Comparison of ENCODE assay signal across 17 cellular contexts in the genomic region with DNA sequence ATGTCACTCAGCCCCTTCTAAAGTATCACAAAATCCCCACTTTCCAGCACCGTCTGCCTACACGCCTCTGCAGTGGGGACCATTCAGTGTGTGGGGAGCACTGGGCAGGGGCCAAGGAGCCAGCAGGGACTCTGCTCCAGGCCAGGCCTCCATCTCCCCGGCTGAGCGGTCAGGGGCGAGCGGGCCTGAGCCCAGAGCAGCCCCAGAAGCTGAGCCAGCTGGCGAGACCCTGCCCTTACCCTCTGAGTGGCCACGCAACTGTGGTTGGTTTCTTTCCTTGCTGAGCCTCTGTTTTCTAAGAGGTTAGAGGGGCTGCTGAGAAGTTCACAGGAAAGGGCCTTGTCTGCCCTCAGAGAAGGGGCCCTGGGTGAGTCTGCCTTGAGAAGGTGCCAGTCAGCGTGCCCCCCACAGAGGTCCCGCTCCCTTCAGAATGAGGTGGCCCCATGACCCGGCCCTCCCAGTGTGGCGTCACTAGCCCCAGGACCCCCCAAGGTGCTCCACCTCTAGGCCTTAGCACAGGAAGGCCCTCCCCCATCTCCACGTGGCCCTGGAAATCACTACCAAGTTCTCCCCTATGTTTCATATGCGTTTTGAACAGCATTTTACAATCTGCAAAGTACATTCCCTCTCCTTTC. TPM values are rescaled to one million over a fixed set of nuclear protein-coding genes. Genes with fewer than 3 reads are reported as not detected.
"Had no signal": no experiment of that assay in that cellular context is flagged by ENCODE, and none has a peak within 500 bp of the region (broad histone marks: within the 10 kb centered on the region; RNA-seq: fewer than 3 reads in every experiment).

No MANE protein-coding gene starts in this region.

- H3K36me3 Mint-ChIP-seq: activated naive CD8-positive, alpha-beta T cell treated with anti-CD3 and anti-CD28 coated beads for 36 hours; natural killer cell had no signal

- H3K27me3 ChIP-seq: testis, upper lobe of left lung had no signal

- H3K4me1 Mint-ChIP-seq: activated CD4-positive, alpha-beta T cell treated with anti-CD3 and anti-CD28 coated beads, Interleukin-2, amount 10 ng/mL, durations not matched to agents 24 days and 14 days; activated naive CD8-positive, alpha-beta T cell treated with anti-CD3 and anti-CD28 coated beads for 36 hours; activated T-helper 17 cell treated with anti-CD3 and anti-CD28 coated beads, Interleukin-2, amount 50 U/mL, for 72 hours had no signal

- H3K4me3 Mint-ChIP-seq: activated CD4-positive, alpha-beta T cell treated with anti-CD3 and anti-CD28 coated beads, Interleukin-2, amount 10 ng/mL, durations not matched to agents 24 days and 14 days; activated CD8-positive, alpha-beta T cell treated with anti-CD3 and anti-CD28 coated beads for 36 hours; activated naive CD8-positive, alpha-beta T cell treated with anti-CD3 and anti-CD28 coated beads for 36 hours; activated T-helper 17 cell treated with anti-CD3 and anti-CD28 coated beads, Interleukin-2, amount 50 U/mL, for 72 hours; natural killer cell; T-helper 1 cell treated with Interleukin-12 subunit alpha and Interleukin-12 subunit beta and Interleukin-4 antibody, amounts not matched to agents 30 μg/mL and 1 μg/mL, for 36 hours had no signal

- H3K9me3 ChIP-seq: testis, upper lobe of left lung had no signal

- H3K27ac Mint-ChIP-seq: activated CD4-positive, alpha-beta T cell treated with anti-CD3 and anti-CD28 coated beads, Interleukin-2, amount 10 ng/mL, durations not matched to agents 24 days and 14 days; activated CD8-positive, alpha-beta T cell treated with anti-CD3 and anti-CD28 coated beads for 36 hours; activated naive CD8-positive, alpha-beta T cell treated with anti-CD3 and anti-CD28 coated beads for 36 hours; activated T-helper 17 cell treated with anti-CD3 and anti-CD28 coated beads, Interleukin-2, amount 50 U/mL, for 72 hours; progenitor cell of endocrine pancreas; T-helper 1 cell treated with Interleukin-12 subunit alpha and Interleukin-12 subunit beta and Interleukin-4 antibody, amounts not matched to agents 30 μg/mL and 1 μg/mL, for 36 hours had no signal

- H3K27me3 Mint-ChIP-seq: activated CD8-positive, alpha-beta T cell treated with anti-CD3 and anti-CD28 coated beads for 36 hours; activated T-helper 17 cell treated with anti-CD3 and anti-CD28 coated beads, Interleukin-2, amount 50 U/mL, for 72 hours had no signal

- ATAC-seq: activated CD8-positive, alpha-beta T cell treated with anti-CD3 and anti-CD28 coated beads for 36 hours; activated T-helper 17 cell treated with anti-CD3 and anti-CD28 coated beads, Interleukin-2, amount 50 U/mL, for 72 hours; left cardiac atrium; natural killer cell had no signal

- H3K36me3 ChIP-seq: upper lobe of left lung had no signal

- H3K9me3 Mint-ChIP-seq: activated CD4-positive, alpha-beta T cell treated with anti-CD3 and anti-CD28 coated beads, Interleukin-2, amount 10 ng/mL, durations not matched to agents 24 days and 14 days; activated CD8-positive, alpha-beta T cell treated with anti-CD3 and anti-CD28 coated beads for 36 hours; activated naive CD8-positive, alpha-beta T cell treated with anti-CD3 and anti-CD28 coated beads for 36 hours; activated T-helper 17 cell treated with anti-CD3 and anti-CD28 coated beads, Interleukin-2, amount 50 U/mL, for 72 hours; natural killer cell; T-helper 1 cell treated with Interleukin-12 subunit alpha and Interleukin-12 subunit beta and Interleukin-4 antibody, amounts not matched to agents 30 μg/mL and 1 μg/mL, for 36 hours had no signal

- H3K27ac ChIP-seq: testis, upper lobe of left lung had no signal

- DNase-seq: activated CD4-positive, alpha-beta T cell treated with anti-CD3 and anti-CD28 coated beads, Interleukin-2, amount 10 ng/mL, durations not matched to agents 24 days and 14 days; activated CD8-positive, alpha-beta T cell treated with anti-CD3 and anti-CD28 coated beads for 36 hours; activated naive CD4-positive, alpha-beta T cell; activated naive CD8-positive, alpha-beta T cell treated with anti-CD3 and anti-CD28 coated beads for 36 hours; activated T-cell treated with anti-CD3 and anti-CD28 coated beads, Interleukin-2, amount 50 U/mL, for 1 hour; amniotic stem cell; left cardiac atrium; natural killer cell; nucleus accumbens; testis; upper lobe of left lung had no signal

- H3K4me3 ChIP-seq: lung, testis, upper lobe of left lung had no signal

RNA-seq across cellular contexts. Expression of a gene that starts 46.9 kb away (rescaled TPM):
- total RNA-seq: activated naive CD8-positive, alpha-beta T cell treated with anti-CD3 and anti-CD28 coated beads for 36 hours; activated T-helper 17 cell treated with anti-CD3 and anti-CD28 coated beads, Interleukin-2, amount 50 U/mL, for 72 hours; dermis microvascular lymphatic vessel endothelial cell; fibroblast of villous mesenchyme had no signal
